Comparison of ENCODE assay signal across 25 cellular contexts in genomic region chr4:83558059-83558648, GRCh38. TPM values are rescaled to one million over a fixed set of nuclear protein-coding genes. Genes with fewer than 3 reads are reported as not detected.
DNase-seq lines count a peak whose midpoint lies in the region; ATAC-seq, FAIRE-seq and TF ChIP-seq lines count a peak whose summit lies in the region.
"Had no signal": no experiment of that assay in that cellular context is flagged by ENCODE, and none has a peak within 500 bp of the region (broad histone marks: within the 10 kb centered on the region; RNA-seq: fewer than 3 reads in every experiment).

No MANE protein-coding gene starts in this region.

- H3K27ac Mint-ChIP-seq in stimulated activated naive CD8-positive, alpha-beta T cell treated with anti-CD3 and anti-CD28 coated beads, Interleukin-15, Interleukin-2, amounts not matched to agents 100 ng/mL and 50 ng/mL, for 24 hours, result no peak overlapping the region
- H3K27ac Mint-ChIP-seq in type B pancreatic cell, result peak overlapping the region; percentile 24
- H3K27ac Mint-ChIP-seq: immature natural killer cell had no signal

- no peak overlapping the region for H3K9ac ChIP-seq in Loucy (ENCODE audit: low read depth, low read length, poor library complexity, severe bottlenecking)
- no peak overlapping the region for H3K9ac ChIP-seq in GM12878 (ENCODE audit: control insufficient read depth, insufficient read depth, low read length)
- H3K9ac ChIP-seq: SK-N-SH had no signal

- H3K36me3 Mint-ChIP-seq in stimulated activated naive CD8-positive, alpha-beta T cell treated with anti-CD3 and anti-CD28 coated beads, Interleukin-15, Interleukin-2, amounts not matched to agents 100 ng/mL and 50 ng/mL, for 24 hours (ENCODE audit: low read depth), result no peaks in the 10 kb centered on the region
- no peaks in the 10 kb centered on the region for H3K36me3 Mint-ChIP-seq in type B pancreatic cell
- H3K36me3 Mint-ChIP-seq: CD4-positive, alpha-beta memory T cell; immature natural killer cell had no signal

- WGBS in GM12878 (ENCODE audit: insufficient coverage, insufficient replicate concordance, low lambda C conversion rate, missing lambda C conversion rate), result 60% methylated on average over 5 of the region's 5 CpGs

- H3K4me1 Mint-ChIP-seq in stimulated activated naive CD8-positive, alpha-beta T cell treated with anti-CD3 and anti-CD28 coated beads, Interleukin-15, Interleukin-2, amounts not matched to agents 100 ng/mL and 50 ng/mL, for 24 hours (ENCODE audit: low read depth), result peaks cover 50% of the 10 kb centered on the region
- H3K4me1 Mint-ChIP-seq in type B pancreatic cell (ENCODE audit: unreplicated experiment), result peaks cover 2% of the 10 kb centered on the region

- SMC1A ChIA-PET in GM12878 (lab: Charles Lee; ENCODE audit: uncharacterized antibody, unreplicated experiment), result no interaction called here

- TF ChIP-seq CTCF in Loucy (conservative IDR thresholded peaks at IDR 0.05; ENCODE audit: low read length), result no peak
- TF ChIP-seq CTCF in GM12878 (IDR thresholded peaks at IDR 0.05 in 2 of 3, conservative IDR thresholded peaks at IDR 0.05 in 1 of 3; ENCODE audit: control insufficient read depth in 2 of 3, extremely low read depth in 1 of 3, insufficient read depth in 1 of 3, low read depth in 3 of 3, low read length in 3 of 3), result no peak
- TF ChIP-seq CTCF in type B pancreatic cell (conservative IDR thresholded peaks at IDR 0.05), result no peak

- H3K79me2 ChIP-seq in Loucy (ENCODE audit: insufficient read depth, low read length), result no peaks in the 10 kb centered on the region
- H3K79me2 ChIP-seq in GM12878 (ENCODE audit: control insufficient read depth, insufficient read depth, low read length), result no peaks in the 10 kb centered on the region

- no peaks in the 10 kb centered on the region for H3K9me2 ChIP-seq in Loucy (replicated peaks; ENCODE audit: low read depth, low read length)
- H3K9me2 ChIP-seq: SK-N-SH had no signal

- no peaks in the 10 kb centered on the region for H3K36me3 ChIP-seq in Loucy (ENCODE audit: insufficient read depth, low read length)
- H3K36me3 ChIP-seq in GM12878 (ENCODE audit: control insufficient read depth in 2 of 2, insufficient read depth in 2 of 2, low read length in 1 of 2), result no peaks in the 10 kb centered on the region
- H3K36me3 ChIP-seq: prostate gland, thoracic aorta had no signal

- no peak for TF ChIP-seq POLR2A in GM12878 (IDR thresholded peaks at IDR 0.05; ENCODE audit: low read depth, low read length)

- RAD21 ChIA-PET in GM12878 (lab: Charles Lee; ENCODE audit: unreplicated experiment), result interaction anchor here (1.3 kb wide), 1 partner anchor 11 kb away, joined by 7 read pairs; no protein-coding TSS in a partner anchor

- in situ Hi-C loops in GM12878 (cut with MboI), result no loop called here

- H3K27me3 ChIP-seq in Loucy (ENCODE audit: insufficient read depth, low read length, poor library complexity, severe bottlenecking) (no peaks in the 10 kb centered on the region), GM12878 (replicated peaks in 1 of 2; ENCODE audit: control insufficient read depth in 2 of 2, insufficient read depth in 2 of 2, low read length in 1 of 2) (no peaks in the 10 kb centered on the region)

- H3F3A ChIP-seq in Loucy (ENCODE audit: low read depth), result no peaks in the 10 kb centered on the region

- H3K27ac ChIP-seq in GM12878 (ENCODE audit: control insufficient read depth, insufficient read depth), result no peak overlapping the region
- H3K27ac ChIP-seq: prostate gland, thoracic aorta had no signal

- H3K4me1 ChIP-seq in Loucy (ENCODE audit: insufficient read depth, low read length, poor library complexity, severe bottlenecking), result peaks cover 13% of the 10 kb centered on the region
- H3K4me1 ChIP-seq in GM12878 (ENCODE audit: control insufficient read depth, insufficient read depth, low read length), result no peaks in the 10 kb centered on the region
- H3K4me1 ChIP-seq: prostate gland had no signal

- CTCF ChIA-PET in GM12878 (lab: Yijun Ruan, JAX), result interaction anchor here (0.6 to 1.6 kb wide), 3 partner anchors 9 to 85 kb away, joined by 3 to 8 read pairs (median 3); no protein-coding TSS in a partner anchor

- no peak for TF ChIP-seq RAD21 in GM12878 (IDR thresholded peaks at IDR 0.05; ENCODE audit: insufficient read depth, low read depth, low read length)

- H4K20me1 ChIP-seq in Loucy (ENCODE audit: insufficient read depth, low read length, poor library complexity, severe bottlenecking) (no peaks in the 10 kb centered on the region), GM12878 (ENCODE audit: control insufficient read depth, insufficient read depth) (no peaks in the 10 kb centered on the region)

- no peak overlapping the region for H3K4me3 ChIP-seq in Loucy (ENCODE audit: low read length, poor library complexity, severe bottlenecking)
- H3K4me3 ChIP-seq in GM12878, result no peak overlapping the region
- H3K4me3 ChIP-seq: prostate gland, thoracic aorta had no signal

- BruUV-seq in GM12878 (replicated peaks; lab: Mats Ljungman, UMichigan), result no TSS peak

- intact Hi-C loops in GM12878 (cut with micrococcal nuclease; ENCODE audit: unreplicated experiment), result no loop called here

- H3K9me3 ChIP-seq in Loucy (ENCODE audit: insufficient read depth, low read depth, low read length), result no peaks in the 10 kb centered on the region
- H3K9me3 ChIP-seq in GM12878 (replicated peaks; ENCODE audit: control insufficient read depth, insufficient read depth, low read length), result no peaks in the 10 kb centered on the region
- H3K9me3 ChIP-seq: prostate gland, SK-N-SH, thoracic aorta had no signal

- TF ChIP-seq EP300 in GM12878 (IDR thresholded peaks at IDR 0.05; ENCODE audit: borderline replicate concordance in 1 of 2, control insufficient read depth in 1 of 2, low read depth in 2 of 2, low read length in 2 of 2), result no peak

- no peak for ATAC-seq in stimulated activated naive CD8-positive, alpha-beta T cell treated with anti-CD3 and anti-CD28 coated beads, Interleukin-15, Interleukin-2, amounts not matched to agents 100 U/mL and 50 U/mL, for 24 hours
- ATAC-seq in GM12878 (no peak), GM21447 (IDR thresholded peaks at IDR 0.05; ENCODE audit: unreplicated experiment) (no peak)
- ATAC-seq: left lobe of liver had no signal

- POLR2A ChIA-PET in GM12878 (lab: Charles Lee), result no interaction called here

- H3K27me3 Mint-ChIP-seq in stimulated activated naive CD8-positive, alpha-beta T cell treated with anti-CD3 and anti-CD28 coated beads, Interleukin-15, Interleukin-2, amounts not matched to agents 100 ng/mL and 50 ng/mL, for 24 hours, result peaks cover 4% of the 10 kb centered on the region
- peaks cover 3% of the 10 kb centered on the region for H3K27me3 Mint-ChIP-seq in type B pancreatic cell
- H3K27me3 Mint-ChIP-seq: CD4-positive, alpha-beta memory T cell had no signal

- H3K4me2 ChIP-seq in Loucy (ENCODE audit: low read depth, low read length, poor library complexity, severe bottlenecking) (peak overlapping the region; percentile 23), GM12878 (ENCODE audit: control insufficient read depth, insufficient read depth) (no peak overlapping the region)
- H3K4me2 ChIP-seq: SK-N-SH had no signal

- DNase-seq in stimulated activated naive CD8-positive, alpha-beta T cell treated with anti-CD3 and anti-CD28 coated beads, Interleukin-15, Interleukin-2, amounts not matched to agents 100 U/mL and 50 U/mL, for 24 hours, result no peak
- DNase-seq in GM12878 (ENCODE audit: low read depth, low spot score), result no peak
- DNase-seq in type B pancreatic cell (ENCODE audit: extremely low spot score, unreplicated experiment), result no peak
- no peak for DNase-seq in NCI-H524 treated with DMSO at 0.1 percent for 48 hours (lab: John Stamatoyannopoulos, UW)
- no peak for DNase-seq in DMS153 treated with DMSO at 0.1 percent for 48 hours (lab: John Stamatoyannopoulos, UW; ENCODE audit: unreplicated experiment)
- DNase-seq: activated naive CD4-positive, alpha-beta T cell treated with Interleukin-2 at 50 U/mL for 16 hours; amniotic stem cell; CD4-positive, alpha-beta memory T cell; DMS 273 treated with DMSO at 0.1 percent for 48 hours; hypothalamus; immature natural killer cell; Karpas-422; mesendoderm; NCI-H1436; NCI-H2081 treated with DMSO at 0.1 percent for 48 hours; NCI-H82; SK-N-SH; stimulated activated naive CD4-positive, alpha-beta T cell treated with Interleukin-2 at 50 U/mL for 16 hours; T-helper 9 cell had no signal

- no peak for FAIRE-seq in GM12878 (lab: Jason Lieb, UNC)

- H2AFZ ChIP-seq in Loucy (ENCODE audit: low read length), result no peak overlapping the region
- 0 out of 2 replicates have a peak overlapping the region, but pooled peaks have one; percentile 7 for H2AFZ ChIP-seq in GM12878 (ENCODE audit: control insufficient read depth, low read depth, low read length)

- H3K4me3 Mint-ChIP-seq in stimulated activated naive CD8-positive, alpha-beta T cell treated with anti-CD3 and anti-CD28 coated beads, Interleukin-15, Interleukin-2, amounts not matched to agents 100 ng/mL and 50 ng/mL, for 24 hours, result peak overlapping the region; percentile 0
- no peak overlapping the region for H3K4me3 Mint-ChIP-seq in type B pancreatic cell
- H3K4me3 Mint-ChIP-seq: CD4-positive, alpha-beta memory T cell; immature natural killer cell had no signal

- no peaks in the 10 kb centered on the region for H3K9me3 Mint-ChIP-seq in stimulated activated naive CD8-positive, alpha-beta T cell treated with anti-CD3 and anti-CD28 coated beads, Interleukin-15, Interleukin-2, amounts not matched to agents 100 ng/mL and 50 ng/mL, for 24 hours
- H3K9me3 Mint-ChIP-seq in type B pancreatic cell, result no peaks in the 10 kb centered on the region
- H3K9me3 Mint-ChIP-seq: CD4-positive, alpha-beta memory T cell; immature natural killer cell had no signal

TF ChIP-seq in GM12878, 131 proteins besides CTCF, POLR2A, EP300 and RAD21:
- no peak for TF ChIP-seq RFX5 (IDR thresholded peaks at IDR 0.05; ENCODE audit: low read depth, low read length)

RNA-seq across cellular contexts. Expression of gene GPAT3, which starts 22.2 kb away (rescaled TPM):
- total RNA-seq in GM12878 (2013; cell fraction: nucleolus; rRNA removed), result 1.5 and 2.2 TPM in 2 replicates
- 0.65 and 0.79 TPM in 2 replicates for total RNA-seq in GM12878 (2014; rRNA removed)
- total RNA-seq in GM12878 (2014; rRNA removed; fragmentation: Illumina TruSeq; extraction: Trizol), result 0.54 and 0.60 TPM in 2 replicates
- 0.90 and 1.1 TPM in 2 replicates for total RNA-seq in GM12878 (2021)
- not detected for polyA plus RNA-seq in GM12878 (2011; ENCODE audit: low read depth)
- polyA plus RNA-seq in GM12878 (2011; rRNA removed), result 0.39 and 0.53 TPM in 2 replicates
- 0.17 and 0.34 TPM in 2 replicates for polyA plus RNA-seq in GM12878 (2011; cell fraction: cytosol; rRNA removed)
- polyA plus RNA-seq in GM12878 (2011; cell fraction: nucleus; rRNA removed), result 0.16 and 0.27 TPM in 2 replicates
- polyA plus RNA-seq in GM12878 (2012), result 0.16 and 0.44 TPM in 2 replicates
- 0.51 and 0.59 TPM in 2 replicates for polyA plus RNA-seq in GM12878 (2014; fragmentation: Illumina TruSeq; extraction: Trizol)
- under 1 TPM; 0.26 to 0.47 TPM for polyA plus RNA-seq in GM12878 (2014; fragmentation: Nextera tagmentation; extraction: Ambion mirVana)
- 0.51 and 1.4 TPM in 2 replicates for polyA plus RNA-seq in GM12878 (2014; rRNA removed)
- polyA plus RNA-seq in GM12878 (2016; fragmentation: Nextera tagmentation; extraction: Ambion mirVana), result under 1 TPM; 0.43 to 0.67 TPM
- polyA minus RNA-seq in GM12878 (2011; rRNA and poly(A)+ RNA removed), result 0.07 TPM in 1 of 2 replicates, not detected in the other
- polyA minus RNA-seq in GM12878 (2011; cell fraction: cytosol; rRNA and poly(A)+ RNA removed), result not detected in 2 replicates
- 0.19 and 0.36 TPM in 2 replicates for polyA minus RNA-seq in GM12878 (2011; cell fraction: nucleus; rRNA and poly(A)+ RNA removed)
- 11.3 and 53.7 TPM in 2 replicates for total RNA-seq in type B pancreatic cell (ENCODE audit: low replicate concordance)
